Comparison of ENCODE assay signal across 2 cellular contexts in the genomic region with DNA sequence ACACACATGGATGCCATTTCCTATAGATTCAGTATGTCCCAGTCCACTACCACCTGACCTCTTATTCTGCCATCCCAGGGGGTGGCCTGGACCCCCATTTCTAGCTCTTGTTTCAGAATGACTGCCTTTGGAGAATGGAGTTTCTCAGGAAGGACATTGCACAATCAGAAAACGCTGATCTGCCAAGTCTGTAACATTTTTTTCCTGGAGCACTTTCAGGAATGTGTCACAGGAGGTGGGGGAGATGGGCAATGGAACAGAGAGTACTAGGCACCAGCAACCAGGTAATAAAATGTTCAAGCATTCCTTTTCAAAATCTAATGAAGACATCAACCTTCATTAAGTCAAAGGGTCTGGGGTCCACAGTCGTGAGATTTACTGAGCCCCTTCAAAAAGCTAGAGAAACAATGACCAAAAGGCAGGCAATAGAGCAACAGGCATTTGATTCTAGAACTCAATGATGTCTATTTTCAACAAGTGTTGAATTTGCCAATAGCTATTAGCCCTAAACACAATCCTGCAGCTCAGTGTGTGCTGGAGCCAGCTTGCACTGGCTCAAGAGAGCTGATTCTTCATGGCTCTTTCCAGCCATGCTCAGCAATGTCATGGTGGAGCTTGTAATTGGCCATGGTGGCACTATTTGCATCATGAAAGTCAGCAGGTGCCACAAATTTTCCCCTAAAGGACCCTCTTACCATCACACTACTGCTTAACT.
TF ChIP-seq lines count a peak whose summit lies in the region.

No MANE protein-coding gene starts in this region.

TF ChIP-seq in K562, 482 proteins besides CTCF, POLR2A, EP300 and RAD21:
- TF ChIP-seq CEBPG (CRISPR knock-in tag; IDR thresholded peaks at IDR 0.05) (no peak), CEBPG (tag; conservative IDR thresholded peaks at IDR 0.05 in 1 of 2, IDR thresholded peaks at IDR 0.05 in 1 of 2) (0 out of 4 replicates have a peak, but pooled peaks of 1 of the 2 experiments have one; percentile 26), CEBPB (tag; IDR thresholded peaks at IDR 0.05) (0 out of 2 replicates have a peak, but pooled peaks have one; percentile 17), ZNF316 (IDR thresholded peaks at IDR 0.05) (no peak)

TF ChIP-seq in SK-N-SH, 30 proteins besides CTCF, POLR2A, EP300 and RAD21 (continued from another document):
- TF ChIP-seq GABPA (IDR thresholded peaks at IDR 0.05; ENCODE audit: low read depth) (no peak), TEAD4 (IDR thresholded peaks at IDR 0.05; ENCODE audit: borderline replicate concordance, insufficient read depth) (no peak), SIN3A (IDR thresholded peaks at IDR 0.05; ENCODE audit: borderline replicate concordance, low read depth, low read length) (no peak), CHD2 (IDR thresholded peaks at IDR 0.05; ENCODE audit: low read length, partially characterized antibody) (no peak), MXI1 (IDR thresholded peaks at IDR 0.05; ENCODE audit: low read depth, low read length) (no peak), FOSL2 (IDR thresholded peaks at IDR 0.05; ENCODE audit: borderline replicate concordance, low read depth) (no peak), FOXM1 (IDR thresholded peaks at IDR 0.05; ENCODE audit: low read depth) (no peak)
- TF ChIP-seq, protein P1, sequence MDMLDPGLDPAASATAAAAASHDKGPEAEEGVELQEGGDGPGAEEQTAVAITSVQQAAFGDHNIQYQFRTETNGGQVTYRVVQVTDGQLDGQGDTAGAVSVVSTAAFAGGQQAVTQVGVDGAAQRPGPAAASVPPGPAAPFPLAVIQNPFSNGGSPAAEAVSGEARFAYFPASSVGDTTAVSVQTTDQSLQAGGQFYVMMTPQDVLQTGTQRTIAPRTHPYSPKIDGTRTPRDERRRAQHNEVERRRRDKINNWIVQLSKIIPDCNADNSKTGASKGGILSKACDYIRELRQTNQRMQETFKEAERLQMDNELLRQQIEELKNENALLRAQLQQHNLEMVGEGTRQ (IDR thresholded peaks at IDR 0.05; ENCODE audit: borderline replicate concordance, low read depth, low read length): no peak
- TF ChIP-seq, protein P2, sequence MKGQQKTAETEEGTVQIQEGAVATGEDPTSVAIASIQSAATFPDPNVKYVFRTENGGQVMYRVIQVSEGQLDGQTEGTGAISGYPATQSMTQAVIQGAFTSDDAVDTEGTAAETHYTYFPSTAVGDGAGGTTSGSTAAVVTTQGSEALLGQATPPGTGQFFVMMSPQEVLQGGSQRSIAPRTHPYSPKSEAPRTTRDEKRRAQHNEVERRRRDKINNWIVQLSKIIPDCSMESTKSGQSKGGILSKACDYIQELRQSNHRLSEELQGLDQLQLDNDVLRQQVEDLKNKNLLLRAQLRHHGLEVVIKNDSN (IDR thresholded peaks at IDR 0.05; ENCODE audit: borderline replicate concordance, low read depth): no peak
